Comparison of ENCODE assay signal across 10 cellular contexts in genomic region chr11:3163241-3163981, GRCh38. TPM values are rescaled to one million over a fixed set of nuclear protein-coding genes. Genes with fewer than 3 reads are reported as not detected.
DNase-seq lines count a peak whose midpoint lies in the region; ATAC-seq, FAIRE-seq and TF ChIP-seq lines count a peak whose summit lies in the region.
"Had no signal": no experiment of that assay in that cellular context is flagged by ENCODE, and none has a peak within 500 bp of the region (broad histone marks: within the 10 kb centered on the region; RNA-seq: fewer than 3 reads in every experiment).

No MANE protein-coding gene starts in this region.

- TF ChIP-seq CTCF in mammary epithelial cell (conservative IDR thresholded peaks at IDR 0.05 in 1 of 2, IDR thresholded peaks at IDR 0.05 in 1 of 2; ENCODE audit: extremely low read depth in 1 of 2, insufficient read depth in 1 of 2, low read depth in 1 of 2, low read length in 2 of 2) (no peak), upper lobe of right lung (IDR thresholded peaks at IDR 0.05) (no peak)

- no TSS peak for BruUV-seq in mammary epithelial cell (replicated peaks; lab: Mats Ljungman, UMichigan)

- no peaks in the 10 kb centered on the region for H3K9me3 Mint-ChIP-seq in activated naive CD4-positive, alpha-beta T cell treated with anti-CD3 and anti-CD28 coated beads for 36 hours

- H3K36me3 ChIP-seq in mammary epithelial cell (ENCODE audit: insufficient read depth, low read length) (no peaks in the 10 kb centered on the region), mesodermal cell (ENCODE audit: control insufficient read depth, insufficient read depth, low read length) (no peaks in the 10 kb centered on the region), upper lobe of right lung (no peaks in the 10 kb centered on the region)

- intact Hi-C loops in activated naive CD4-positive, alpha-beta T cell treated with anti-CD3 and anti-CD28 coated beads for 36 hours (cut with micrococcal nuclease): no loop called here
- intact Hi-C loops in mammary epithelial cell (cut with micrococcal nuclease): no loop called here
- intact Hi-C loops in upper lobe of right lung (cut with DNase I): no loop called here

- peak overlapping the region; percentile 96 for H3K4me2 ChIP-seq in mammary epithelial cell (ENCODE audit: insufficient read depth, low read depth, low read length)

- H3K36me3 Mint-ChIP-seq in activated naive CD4-positive, alpha-beta T cell treated with anti-CD3 and anti-CD28 coated beads for 36 hours (ENCODE audit: low read depth): no peaks in the 10 kb centered on the region

- dilution Hi-C loops in mammary epithelial cell (cut with HindIII; ENCODE audit: low sequenced_read_pairs): no loop called here

- CTCF ChIA-PET in activated naive CD4-positive, alpha-beta T cell treated with anti-CD3 and anti-CD28 coated beads for 36 hours (lab: Charles Lee): interaction anchor here (0.6 kb wide), 1 partner anchor 286 kb away, joined by 3 read pairs; no protein-coding TSS in a partner anchor
- CTCF ChIA-PET in mammary epithelial cell (lab: Charles Lee; ENCODE audit: low non-redundant PET): no interaction called here

- FAIRE-seq in RCC 7860 (lab: Jason Lieb, UNC): no peak
- FAIRE-seq: G401.6 had no signal

- in situ Hi-C loops in mammary epithelial cell (cut with MboI; ENCODE audit: low sequenced_read_pairs in 2 of 2): no loop called here

- H3K4me3 ChIP-seq in mammary epithelial cell (replicated peaks in 1 of 3; ENCODE audit: insufficient read depth in 1 of 3, low read depth in 2 of 3, low read length in 3 of 3) (peak overlapping the region in 2 of 3 experiments; percentile 78 to 82), mesodermal cell (ENCODE audit: extremely low read depth, insufficient read depth, low read length, poor library complexity, severe bottlenecking) (peak overlapping the region; percentile 68), upper lobe of right lung (peak overlapping the region; percentile 78)

- H3K4me1 ChIP-seq in mammary epithelial cell (ENCODE audit: insufficient read depth, low read length) (peaks cover 42% of the 10 kb centered on the region), mesodermal cell (ENCODE audit: control insufficient read depth, insufficient read depth, low read length, poor library complexity, severe bottlenecking) (peaks cover 29% of the 10 kb centered on the region), upper lobe of right lung (peaks cover 42% of the 10 kb centered on the region)

- H3K79me2 ChIP-seq in mammary epithelial cell (ENCODE audit: insufficient read depth, low read length): peaks cover 62% of the 10 kb centered on the region

- no peaks in the 10 kb centered on the region for H4K20me1 ChIP-seq in mammary epithelial cell (ENCODE audit: insufficient read depth, low read length)

- no peaks in the 10 kb centered on the region for H3K9me3 ChIP-seq in mammary epithelial cell (replicated peaks; ENCODE audit: insufficient read depth, low read length)
- H3K9me3 ChIP-seq in mesodermal cell (ENCODE audit: control insufficient read depth, low read length): no peaks in the 10 kb centered on the region
- H3K9me3 ChIP-seq in upper lobe of right lung: no peaks in the 10 kb centered on the region

- H3K27me3 Mint-ChIP-seq in activated naive CD4-positive, alpha-beta T cell treated with anti-CD3 and anti-CD28 coated beads for 36 hours (ENCODE audit: low read depth): peaks cover 22% of the 10 kb centered on the region

- no peaks in the 10 kb centered on the region for H3K27me3 ChIP-seq in mammary epithelial cell (ENCODE audit: insufficient read depth, low read length)
- H3K27me3 ChIP-seq in upper lobe of right lung: no peaks in the 10 kb centered on the region

- H3K4me3 Mint-ChIP-seq in activated naive CD4-positive, alpha-beta T cell treated with anti-CD3 and anti-CD28 coated beads for 36 hours: peak overlapping the region; percentile 61

- no peak for DNase-seq in activated naive CD4-positive, alpha-beta T cell treated with anti-CD3 and anti-CD28 coated beads for 36 hours
- DNase-seq in activated naive CD4-positive, alpha-beta T cell treated with Interleukin-2 at 50 U/mL for 16 hours: no peak
- DNase-seq in mammary epithelial cell: no peak
- DNase-seq in upper lobe of right lung: peak; percentile 55
- no peak for DNase-seq in RCC 7860 (ENCODE audit: low spot score)
- DNase-seq in NCI-H774 (lab: John Stamatoyannopoulos, UW): no peak
- DNase-seq: Karpas-422 had no signal

- H3K9ac ChIP-seq in mammary epithelial cell (ENCODE audit: insufficient read depth, low read length): no peak overlapping the region

- ATAC-seq in upper lobe of right lung: no peak
- ATAC-seq in GM18498 (IDR thresholded peaks at IDR 0.05; ENCODE audit: unreplicated experiment): no peak

- no peak overlapping the region for H2AFZ ChIP-seq in mammary epithelial cell (ENCODE audit: low read depth, low read length)

- no peak overlapping the region for H3K27ac Mint-ChIP-seq in activated naive CD4-positive, alpha-beta T cell treated with anti-CD3 and anti-CD28 coated beads for 36 hours

- WGBS in mammary epithelial cell (ENCODE audit: low coverage, missing lambda C conversion rate): 76% methylated on average over 6 of the region's 15 CpGs
- WGBS in mesodermal cell (ENCODE audit: insufficient coverage in 2 of 2), 2 experiments: 64 to 70% methylated on average over 8 to 9 of the region's 15 CpGs

- peaks cover 17% of the 10 kb centered on the region for H3K4me1 Mint-ChIP-seq in activated naive CD4-positive, alpha-beta T cell treated with anti-CD3 and anti-CD28 coated beads for 36 hours (ENCODE audit: low read depth)

- H3K27ac ChIP-seq in mammary epithelial cell (ENCODE audit: insufficient read depth, low read depth, low read length) (no peak overlapping the region), mesodermal cell (ENCODE audit: low read depth, low read length, severe bottlenecking) (no peak overlapping the region), upper lobe of right lung (no peak overlapping the region)

RNA-seq across cellular contexts. Expression of gene OSBPL5, which starts 1.7 kb away (rescaled TPM):
- total RNA-seq in activated naive CD4-positive, alpha-beta T cell treated with anti-CD3 and anti-CD28 coated beads for 36 hours: 1 to 10 TPM; 3.5 to 3.9 TPM
- total RNA-seq in mammary epithelial cell (10 to 100 TPM; 24.8 to 35.7 TPM), upper lobe of right lung (52.6 TPM)
- polyA plus RNA-seq in mammary epithelial cell: 16.2 TPM
- 11.9 TPM for polyA minus RNA-seq in mammary epithelial cell
- polyA plus RNA-seq in mesodermal cell (2013, experiment 1 of 2): 15.9 TPM
- 11.4 TPM for polyA plus RNA-seq in mesodermal cell (2013, experiment 2 of 2)

RNA-seq across cellular contexts. Expression of gene MRGPRG, which starts 55.2 kb away (rescaled TPM):
- total RNA-seq in activated naive CD4-positive, alpha-beta T cell treated with anti-CD3 and anti-CD28 coated beads for 36 hours: not detected
- not detected for total RNA-seq in mammary epithelial cell
- not detected for polyA plus RNA-seq in mammary epithelial cell
- not detected for polyA minus RNA-seq in mammary epithelial cell
- not detected for polyA plus RNA-seq in mesodermal cell (2013, experiment 1 of 2)
- polyA plus RNA-seq in mesodermal cell (2013, experiment 2 of 2): not detected
- total RNA-seq in upper lobe of right lung: not detected

Comparison
In these comparisons a context has a peak if more than half of its experiments do, and no peak if none do; other contexts are left out.
1. RNA of gene OSBPL5, which starts 1.7 kb away (total RNA-seq): 52.6 TPM in upper lobe of right lung (single experiment) and 24.8 to 35.7 TPM in mammary epithelial cell; 3.5 to 3.9 TPM in activated naive CD4-positive, alpha-beta T cell treated with anti-CD3 and anti-CD28 coated beads for 36 hours; every median in the first group is over 4 times any median in the second.
2. Peak in every context shown above with its lines, with median percentiles within 50 percentile points of each other: H3K4me3 ChIP-seq.